Comparison of ENCODE assay signal across 9 cellular contexts in the genomic region with DNA sequence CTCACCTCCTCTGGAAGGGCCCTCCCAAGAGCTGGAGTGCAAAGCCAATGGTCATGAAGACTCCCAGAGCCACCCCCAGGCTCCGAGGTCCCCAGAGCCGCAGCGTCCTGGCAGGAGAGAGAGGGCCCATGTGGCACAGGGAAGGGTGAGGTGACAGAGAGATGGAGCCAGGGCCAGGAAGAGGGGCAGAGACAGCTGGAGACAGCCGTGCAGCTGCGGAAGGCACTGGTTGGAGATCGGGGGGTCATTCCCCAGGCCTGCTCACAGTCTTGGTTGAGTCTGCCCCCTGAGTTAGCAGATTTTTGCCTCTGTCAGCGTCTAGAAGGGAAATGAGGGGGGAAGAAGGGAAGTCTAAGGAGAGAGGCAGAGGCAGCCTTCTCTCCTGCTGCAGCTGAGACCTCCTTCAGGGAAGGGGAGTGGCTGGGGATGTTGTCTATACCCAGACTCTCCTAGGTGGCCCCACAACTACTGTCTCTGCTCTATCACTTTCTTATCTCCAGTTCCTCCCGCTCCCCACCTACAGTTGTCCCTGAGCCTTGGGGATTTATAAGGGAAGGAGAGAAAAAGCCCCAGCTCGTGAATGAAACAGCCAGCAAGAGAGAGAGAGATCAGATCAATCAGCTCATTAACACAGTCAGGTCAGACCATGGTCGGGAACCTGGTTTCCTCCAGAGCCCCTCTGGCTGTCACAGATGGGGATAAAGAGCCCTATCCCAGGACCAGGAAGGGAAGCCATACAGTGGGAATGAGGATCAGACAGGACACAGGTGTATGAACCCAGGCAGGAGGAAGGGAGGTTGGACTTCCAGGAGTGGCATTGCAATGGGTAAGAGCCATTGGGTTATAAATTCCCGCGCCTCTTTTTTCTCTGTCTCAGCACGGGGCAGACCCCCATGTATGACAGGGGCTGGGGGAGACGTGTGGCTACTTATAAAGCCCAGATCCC. TPM values are rescaled to one million over a fixed set of nuclear protein-coding genes. Genes with fewer than 3 reads are reported as not detected.
DNase-seq lines count a peak whose midpoint lies in the region; ATAC-seq and TF ChIP-seq lines count a peak whose summit lies in the region.
"Had no signal": no experiment of that assay in that cellular context is flagged by ENCODE, and none has a peak within 500 bp of the region (broad histone marks: within the 10 kb centered on the region; RNA-seq: fewer than 3 reads in every experiment).

No MANE protein-coding gene starts in this region.

- H3K36me3 Mint-ChIP-seq in effector memory CD8-positive, alpha-beta T cell (ENCODE audit: insufficient read depth) = peaks cover 6% of the 10 kb centered on the region
- no peaks in the 10 kb centered on the region for H3K36me3 Mint-ChIP-seq in neural crest cell (ENCODE audit: low read depth)

- in situ Hi-C loops in G401 (cut with HindIII; ENCODE audit: low sequenced_read_pairs) = no loop called here

- H3K9me3 ChIP-seq in BLaER1 = no peaks in the 10 kb centered on the region
- H3K9me3 ChIP-seq: Peyer's patch had no signal

- H3K4me3 ChIP-seq in BLaER1 = no peak overlapping the region
- no peak overlapping the region for H3K4me3 ChIP-seq in NB4 (ENCODE audit: low read depth, low read length)

- H3K27me3 Mint-ChIP-seq in effector memory CD8-positive, alpha-beta T cell = peaks cover 48 to 58% of the 10 kb centered on the region in 2 donors
- peaks cover 41% of the 10 kb centered on the region for H3K27me3 Mint-ChIP-seq in neural crest cell (ENCODE audit: low read depth)

- TF ChIP-seq CTCF in NB4 (IDR thresholded peaks at IDR 0.05; ENCODE audit: low read depth, low read length) (no peak), neural crest cell (conservative IDR thresholded peaks at IDR 0.05) (no peak)

- peaks cover 15% of the 10 kb centered on the region for H3K36me3 ChIP-seq in BLaER1
- H3K36me3 ChIP-seq: Peyer's patch had no signal

- no peaks in the 10 kb centered on the region for H3K9me3 Mint-ChIP-seq in effector memory CD8-positive, alpha-beta T cell
- H3K9me3 Mint-ChIP-seq in neural crest cell = no peaks in the 10 kb centered on the region

- no peak overlapping the region for H3K27ac Mint-ChIP-seq in effector memory CD8-positive, alpha-beta T cell
- H3K27ac Mint-ChIP-seq in neural crest cell (ENCODE audit: unreplicated experiment) = peak overlapping the region; percentile 92

- H3K27ac ChIP-seq in BLaER1 = no peak overlapping the region

- DNase-seq in NB4 (ENCODE audit: low read depth) = peak; percentile 10
- DNase-seq in effector memory CD8-positive, alpha-beta T cell = no peak
- DNase-seq in neural crest cell (ENCODE audit: low read depth, low spot score) = no peak
- DNase-seq in G401 (ENCODE audit: low spot score) = no peak

- H3K9ac ChIP-seq in BLaER1 = 0 out of 2 replicates have a peak overlapping the region, but pooled peaks have one; percentile 29

- no peak for TF ChIP-seq POLR2A in NB4 (IDR thresholded peaks at IDR 0.05; ENCODE audit: extremely low read depth, insufficient read length)

- H3K4me2 ChIP-seq in BLaER1 = peak overlapping the region; percentile 90

- H3K4me1 ChIP-seq in BLaER1 = peaks cover 52% of the 10 kb centered on the region

- peaks cover 39 to 49% of the 10 kb centered on the region in 2 donors for H3K4me1 Mint-ChIP-seq in effector memory CD8-positive, alpha-beta T cell (ENCODE audit: low read depth in 2 of 2)
- peaks cover 49% of the 10 kb centered on the region for H3K4me1 Mint-ChIP-seq in neural crest cell

- peaks cover 48% of the 10 kb centered on the region for H4K20me1 ChIP-seq in BLaER1

- H3K27me3 ChIP-seq in BLaER1 = peaks cover 69% of the 10 kb centered on the region
- H3K27me3 ChIP-seq: Peyer's patch had no signal

- ATAC-seq in effector memory CD8-positive, alpha-beta T cell (replicated peaks) = no peak
- ATAC-seq in GM21576 (IDR thresholded peaks at IDR 0.05; ENCODE audit: unreplicated experiment) (no peak), HG03135 (IDR thresholded peaks at IDR 0.05; ENCODE audit: unreplicated experiment) (no peak), HG03457 (IDR thresholded peaks at IDR 0.05; ENCODE audit: unreplicated experiment) (no peak)

- peak overlapping the region; percentile 74 to 76 for H3K4me3 Mint-ChIP-seq in effector memory CD8-positive, alpha-beta T cell
- peak overlapping the region; percentile 85 for H3K4me3 Mint-ChIP-seq in neural crest cell

RNA-seq across cellular contexts. Expression of a gene that starts 1.2 kb away (rescaled TPM):
- 15.3 and 16.6 TPM in 2 replicates for total RNA-seq in neural crest cell
- total RNA-seq in G401 (2014; rRNA removed; shearing (Covaris generic)) = 0.81 TPM in 1 of 2 replicates, not detected in the other

RNA-seq across cellular contexts. Expression of a gene that starts 8.7 kb away (rescaled TPM):
- total RNA-seq in neural crest cell = 32.0 and 33.9 TPM in 2 replicates
- 9.0 and 14.4 TPM in 2 replicates for total RNA-seq in G401 (2014; rRNA removed; shearing (Covaris generic))

RNA-seq across cellular contexts. Expression of a gene that starts 9.9 kb away (rescaled TPM):
- total RNA-seq in neural crest cell = 97.8 and 106 TPM in 2 replicates
- total RNA-seq in G401 (2014; rRNA removed; shearing (Covaris generic)) = 8.8 and 9.0 TPM in 2 replicates

RNA-seq across cellular contexts. Expression of a gene that starts 10.5 kb away (rescaled TPM):
- total RNA-seq in neural crest cell = 1.1 and 1.9 TPM in 2 replicates
- total RNA-seq in G401 (2014; rRNA removed; shearing (Covaris generic)) = 0.68 and 3.3 TPM in 2 replicates

RNA-seq across cellular contexts. Expression of a gene that starts 18.5 kb away (rescaled TPM):
- 134 and 135 TPM in 2 replicates for total RNA-seq in neural crest cell
- 97.5 and 231 TPM in 2 replicates for total RNA-seq in G401 (2014; rRNA removed; shearing (Covaris generic))
